ENCODE assay signal across 34 cellular contexts in the genomic region with DNA sequence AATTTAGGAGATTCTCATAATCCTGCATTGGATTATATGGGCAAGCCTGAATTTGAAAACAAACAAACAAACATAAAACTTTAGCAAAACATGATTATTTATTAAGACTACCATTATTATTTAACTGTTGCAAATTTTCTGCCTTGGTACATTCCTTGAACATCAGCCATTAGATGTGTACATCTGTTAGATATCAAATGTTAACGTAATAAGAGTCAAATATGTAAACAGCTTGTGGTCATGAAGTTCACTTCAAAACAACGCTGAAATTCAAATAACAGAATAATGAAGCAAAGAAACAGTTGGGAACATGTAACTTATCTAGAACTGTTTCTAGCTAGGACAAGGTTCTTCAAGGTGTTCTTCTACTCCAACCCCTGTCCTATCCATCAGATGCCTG.
"Had no signal": no experiment of that assay in that cellular context is flagged by ENCODE, and none has a peak within 500 bp of the region (broad histone marks: within the 10 kb centered on the region; RNA-seq: fewer than 3 reads in every experiment).

No MANE protein-coding gene starts in this region.

- H3K4me1 Mint-ChIP-seq: activated B cell treated with CpG ODN at 0.5 μM for 24 hours; activated CD4-positive, alpha-beta T cell treated with anti-CD3 and anti-CD28 coated beads for 36 hours; activated CD8-positive, alpha-beta memory T cell treated with anti-CD3 and anti-CD28 coated beads, Interleukin-2, amount 10 ng/mL, durations not matched to agents 7 days and 5 days; activated naive CD4-positive, alpha-beta T cell treated with anti-CD3 and anti-CD28 coated beads, Interleukin-2, amount 50 U/mL, for 24 hours; activated naive CD8-positive, alpha-beta T cell treated with anti-CD3 and anti-CD28 coated beads, Interleukin-2, amount 50 U/mL, for 24 hours; central memory CD8-positive, alpha-beta T cell; naive thymus-derived CD8-positive, alpha-beta T cell; neural crest cell; stimulated activated memory B cell treated with anti-CD40 and anti-IgM and Interleukin-4, amounts not matched to agents 10 μg/mL and 1 μg/mL and 100 μg/mL, for 72 hours had no signal

- H3K9me3 Mint-ChIP-seq: activated naive CD4-positive, alpha-beta T cell treated with anti-CD3 and anti-CD28 coated beads, Interleukin-2, amount 50 U/mL, for 24 hours; central memory CD8-positive, alpha-beta T cell; stimulated activated memory B cell treated with anti-CD40 and anti-IgM and Interleukin-4, amounts not matched to agents 10 μg/mL and 1 μg/mL and 100 μg/mL, for 72 hours had no signal

- H3K4me3 ChIP-seq: colonic mucosa, gastroesophageal sphincter, pancreas, prostate gland, skin epidermis, stomach, thyroid gland, upper lobe of left lung had no signal

- H3K27me3 Mint-ChIP-seq: activated B cell treated with CpG ODN at 0.5 μM for 24 hours; activated CD4-positive, alpha-beta T cell treated with anti-CD3 and anti-CD28 coated beads for 36 hours; activated CD8-positive, alpha-beta memory T cell treated with anti-CD3 and anti-CD28 coated beads, Interleukin-2, amount 10 ng/mL, durations not matched to agents 7 days and 5 days; activated naive CD4-positive, alpha-beta T cell treated with anti-CD3 and anti-CD28 coated beads, Interleukin-2, amount 50 U/mL, for 24 hours; activated naive CD8-positive, alpha-beta T cell treated with anti-CD3 and anti-CD28 coated beads, Interleukin-2, amount 50 U/mL, for 24 hours; central memory CD8-positive, alpha-beta T cell; stimulated activated memory B cell treated with anti-CD40 and anti-IgM and Interleukin-4, amounts not matched to agents 10 μg/mL and 1 μg/mL and 100 μg/mL, for 72 hours had no signal

- DNase-seq: activated B cell treated with CpG ODN at 0.5 μM for 24 hours; activated CD4-positive, alpha-beta T cell treated with anti-CD3 and anti-CD28 coated beads for 36 hours; activated CD8-positive, alpha-beta memory T cell treated with anti-CD3 and anti-CD28 coated beads, Interleukin-2, amount 10 ng/mL, durations not matched to agents 7 days and 5 days; activated CD8-positive, alpha-beta T cell treated with anti-CD3 and anti-CD28 coated beads, Interleukin-2, amount 10 ng/mL, durations not matched to agents 7 days and 5 days; activated naive CD8-positive, alpha-beta T cell treated with anti-CD3 and anti-CD28 coated beads, Interleukin-2, amount 50 U/mL, for 24 hours; activated T-cell treated with anti-CD3 and anti-CD28 coated beads, Interleukin-2, amount 50 U/mL, for 48 hours; anterior cingulate cortex; colonic mucosa; effector memory CD4-positive, alpha-beta T cell; erythroblast; hippocampal formation; kidney; midbrain; naive thymus-derived CD8-positive, alpha-beta T cell; nucleus accumbens; pancreas; retina; stimulated activated CD4-positive, alpha-beta T cell treated with anti-CD3 and anti-CD28 coated beads, Interleukin-4, amount 100 ng/mL, for 24 hours; stimulated activated CD8-positive, alpha-beta memory T cell treated with anti-CD3 and anti-CD28 coated beads, Interleukin-4, amount 100 ng/mL, for 48 hours; stomach; T-helper 1 cell; thyroid gland; upper lobe of left lung had no signal

- H3K4me3 Mint-ChIP-seq: activated B cell treated with CpG ODN at 0.5 μM for 24 hours; activated CD4-positive, alpha-beta T cell treated with anti-CD3 and anti-CD28 coated beads for 36 hours; activated CD8-positive, alpha-beta memory T cell treated with anti-CD3 and anti-CD28 coated beads, Interleukin-2, amount 10 ng/mL, durations not matched to agents 7 days and 5 days; activated CD8-positive, alpha-beta T cell treated with anti-CD3 and anti-CD28 coated beads, Interleukin-2, amount 10 ng/mL, durations not matched to agents 7 days and 5 days; activated naive CD4-positive, alpha-beta T cell treated with anti-CD3 and anti-CD28 coated beads, Interleukin-2, amount 50 U/mL, for 24 hours; activated naive CD8-positive, alpha-beta T cell treated with anti-CD3 and anti-CD28 coated beads, Interleukin-2, amount 50 U/mL, for 24 hours; central memory CD8-positive, alpha-beta T cell; naive thymus-derived CD8-positive, alpha-beta T cell; neural crest cell; stimulated activated memory B cell treated with anti-CD40 and anti-IgM and Interleukin-4, amounts not matched to agents 10 μg/mL and 1 μg/mL and 100 μg/mL, for 72 hours; T-helper 2 cell treated with Interferon-gamma antibody and Interleukin-4, amounts not matched to agents 5 μg/mL and 100 μg/mL, for 36 hours had no signal

- FAIRE-seq: bronchial epithelial cell, kidney, pancreas had no signal

- H3K27ac ChIP-seq: colonic mucosa, gastroesophageal sphincter, pancreas, prostate gland, skin epidermis, stomach, thyroid gland, upper lobe of left lung had no signal

- ATAC-seq: activated CD4-positive, alpha-beta T cell treated with anti-CD3 and anti-CD28 coated beads for 36 hours; activated CD8-positive, alpha-beta memory T cell treated with anti-CD3 and anti-CD28 coated beads, Interleukin-2, amount 10 ng/mL, durations not matched to agents 7 days and 5 days; activated CD8-positive, alpha-beta T cell treated with anti-CD3 and anti-CD28 coated beads, Interleukin-2, amount 10 ng/mL, durations not matched to agents 7 days and 5 days; activated naive CD8-positive, alpha-beta T cell treated with anti-CD3 and anti-CD28 coated beads, Interleukin-2, amount 50 U/mL, for 24 hours; gastroesophageal sphincter; naive thymus-derived CD8-positive, alpha-beta T cell; pancreas; sciatic nerve; stimulated activated memory B cell treated with anti-CD40 and anti-IgM and Interleukin-4, amounts not matched to agents 10 μg/mL and 1 μg/mL and 100 μg/mL, for 72 hours had no signal

- H3K27ac Mint-ChIP-seq: activated B cell treated with CpG ODN at 0.5 μM for 24 hours; activated CD4-positive, alpha-beta T cell treated with anti-CD3 and anti-CD28 coated beads for 36 hours; activated CD8-positive, alpha-beta memory T cell treated with anti-CD3 and anti-CD28 coated beads, Interleukin-2, amount 10 ng/mL, durations not matched to agents 7 days and 5 days; activated CD8-positive, alpha-beta T cell treated with anti-CD3 and anti-CD28 coated beads, Interleukin-2, amount 10 ng/mL, durations not matched to agents 7 days and 5 days; activated naive CD4-positive, alpha-beta T cell treated with anti-CD3 and anti-CD28 coated beads, Interleukin-2, amount 50 U/mL, for 24 hours; activated naive CD8-positive, alpha-beta T cell treated with anti-CD3 and anti-CD28 coated beads, Interleukin-2, amount 50 U/mL, for 24 hours; activated T-helper 2 cell treated with anti-CD3 and anti-CD28 coated beads, Interferon-gamma antibody, Interleukin-2, Interleukin-4, amounts not matched to agents 10 μg/mL and 5 μg/mL and 100 μg/mL, durations not matched to agents 14 hours and 24 hours and 36 hours; naive thymus-derived CD8-positive, alpha-beta T cell; stimulated activated memory B cell treated with anti-CD40 and anti-IgM and Interleukin-4, amounts not matched to agents 10 μg/mL and 1 μg/mL and 100 μg/mL, for 72 hours; T-helper 2 cell treated with Interferon-gamma antibody and Interleukin-4, amounts not matched to agents 5 μg/mL and 100 μg/mL, for 36 hours had no signal

- H3K27me3 ChIP-seq: colonic mucosa, gastroesophageal sphincter, pancreas, stomach, thyroid gland, upper lobe of left lung had no signal

- H3K4me1 ChIP-seq: colonic mucosa, gastroesophageal sphincter, pancreas, prostate gland, stomach, thyroid gland, upper lobe of left lung had no signal

- H3K36me3 ChIP-seq: colonic mucosa, gastroesophageal sphincter, pancreas, prostate gland, stomach, thyroid gland, upper lobe of left lung had no signal

- H3K9me3 ChIP-seq: colonic mucosa, gastroesophageal sphincter, pancreas, prostate gland, stomach, thyroid gland, upper lobe of left lung had no signal
